In the genomic region with DNA sequence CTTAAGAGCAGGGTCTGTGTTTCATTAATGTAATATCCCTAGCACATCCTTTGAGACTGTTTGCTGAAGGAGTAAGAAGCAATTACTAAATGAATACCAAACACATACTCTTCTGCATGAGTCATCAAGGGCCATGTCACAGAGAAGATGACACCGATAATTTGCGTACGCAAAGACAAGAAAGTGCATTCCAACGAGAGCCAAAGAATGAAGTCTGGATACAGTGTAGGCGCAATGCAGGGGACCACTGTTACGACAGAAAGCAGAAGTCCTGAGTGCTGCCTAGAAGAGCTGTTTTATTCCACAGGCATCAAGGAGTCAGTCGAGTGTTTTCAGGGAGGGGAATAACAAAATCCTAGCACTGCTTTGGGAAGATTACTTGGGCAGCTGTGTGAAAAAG, we compare ENCODE assay signal across 26 cellular contexts.
DNase-seq lines count a peak whose midpoint lies in the region; ATAC-seq, FAIRE-seq and TF ChIP-seq lines count a peak whose summit lies in the region.
"Had no signal": no experiment of that assay in that cellular context is flagged by ENCODE, and none has a peak within 500 bp of the region (broad histone marks: within the 10 kb centered on the region; RNA-seq: fewer than 3 reads in every experiment).

No MANE protein-coding gene starts in this region.

- H3K4me3 Mint-ChIP-seq in Caco-2 (ENCODE audit: unreplicated experiment) (peak overlapping the region; percentile 2), neural crest cell (no peak overlapping the region)
- no peak overlapping the region for H3K4me3 Mint-ChIP-seq in activated CD4-positive, alpha-beta memory T cell treated with anti-CD3 and anti-CD28 coated beads for 36 hours
- no peak overlapping the region for H3K4me3 Mint-ChIP-seq in activated naive CD8-positive, alpha-beta T cell treated with anti-CD3 and anti-CD28 coated beads for 36 hours
- H3K4me3 Mint-ChIP-seq: memory B cell, natural killer cell had no signal

- no peak for TF ChIP-seq RAD21 in K562 (CRISPR knock-in tag; conservative IDR thresholded peaks at IDR 0.05 in 1 of 2, IDR thresholded peaks at IDR 0.05 in 1 of 2)

- no peaks in the 10 kb centered on the region for H3K9me3 Mint-ChIP-seq in Caco-2 (ENCODE audit: unreplicated experiment)
- no peaks in the 10 kb centered on the region for H3K9me3 Mint-ChIP-seq in neural crest cell
- no peaks in the 10 kb centered on the region for H3K9me3 Mint-ChIP-seq in activated CD4-positive, alpha-beta memory T cell treated with anti-CD3 and anti-CD28 coated beads for 36 hours
- H3K9me3 Mint-ChIP-seq in activated naive CD8-positive, alpha-beta T cell treated with anti-CD3 and anti-CD28 coated beads for 36 hours, result peaks cover 3% of the 10 kb centered on the region
- H3K9me3 Mint-ChIP-seq: memory B cell, natural killer cell had no signal

- no peak overlapping the region for H3K4me2 ChIP-seq in K562 (ENCODE audit: insufficient read depth, low read length)

- no peak overlapping the region for H2AFZ ChIP-seq in K562 (ENCODE audit: low read depth, low read length)

- no peaks in the 10 kb centered on the region for H3K9me1 ChIP-seq in K562 (ENCODE audit: control insufficient read depth, insufficient read depth, low read length)

- H3K9me3 ChIP-seq in Caco-2 (no peaks in the 10 kb centered on the region), K562 (replicated peaks; ENCODE audit: control insufficient read depth, insufficient read depth, low read depth, low read length) (no peaks in the 10 kb centered on the region)
- H3K9me3 ChIP-seq: adrenal gland, esophagus squamous epithelium had no signal

- DNase-seq in Caco-2 (peak; percentile 48 to 60), HCEC 1CT (peak; percentile 85), K562 (ENCODE audit: extremely low read depth in 1 of 4, low spot score in 3 of 4) (peak in 2 of 4 experiments; percentile 29 to 51), neural crest cell (ENCODE audit: low read depth, low spot score) (no peak), cerebellar nuclear complex (lab: John Stamatoyannopoulos, UW) (no peak)
- no peak for DNase-seq in activated CD4-positive, alpha-beta memory T cell treated with anti-CD3 and anti-CD28 coated beads for 36 hours
- no peak for DNase-seq in activated naive CD8-positive, alpha-beta T cell treated with anti-CD3 and anti-CD28 coated beads for 36 hours
- DNase-seq in activated effector memory CD4-positive, alpha-beta T cell treated with anti-CD3 and anti-CD28 coated beads, Interleukin-2, amount 50 U/mL, for 16 hours, result no peak
- DNase-seq: activated CD4-positive, alpha-beta T cell treated with anti-CD3 and anti-CD28 coated beads for 4 hours; adrenal gland; caudate nucleus; effector CD8-positive, alpha-beta T cell; esophagus squamous epithelium; hypothalamus; KBM-7; natural killer cell; NCI-H1092 treated with DMSO at 0.1 percent for 48 hours; NCI-H2081 treated with DMSO at 0.1 percent for 48 hours; small intestine; stimulated activated CD8-positive, alpha-beta memory T cell treated with anti-CD3 and anti-CD28 coated beads, Interleukin-4, amount 100 ng/mL, for 48 hours had no signal

- no peak for FAIRE-seq in K562 (lab: Jason Lieb, UNC)
- FAIRE-seq: H1, small intestine had no signal

- peak; percentile 85 for ATAC-seq in K562
- ATAC-seq: natural killer cell had no signal

- H4K20me1 ChIP-seq in K562 (replicated peaks; ENCODE audit: control insufficient read depth, insufficient read depth, low read length), result peaks cover 3% of the 10 kb centered on the region; the same call in 1 of the 2 replicates

- intact Hi-C loops in Caco-2 (cut with micrococcal nuclease; ENCODE audit: unreplicated experiment), result loop anchor here (1.0 kb wide), 1 partner anchor 17 kb away; no protein-coding TSS in a partner anchor
- intact Hi-C loops in K562 (cut with micrococcal nuclease), result no loop called here
- intact Hi-C loops in activated CD4-positive, alpha-beta memory T cell treated with anti-CD3 and anti-CD28 coated beads for 36 hours (cut with micrococcal nuclease), result no loop called here

- no peak overlapping the region for H3K4me3 ChIP-seq in Caco-2 (ENCODE audit: low read depth, low read length)
- no peak overlapping the region for H3K4me3 ChIP-seq in K562
- H3K4me3 ChIP-seq: adrenal gland, esophagus squamous epithelium, SK-N-MC had no signal

- H3K27me3 ChIP-seq in Caco-2 (replicated peaks; ENCODE audit: control insufficient read depth, insufficient read depth, low read length) (no peaks in the 10 kb centered on the region), K562 (ENCODE audit: control insufficient read depth in 2 of 2, insufficient read depth in 2 of 2, low read length in 2 of 2) (no peaks in the 10 kb centered on the region)
- H3K27me3 ChIP-seq: adrenal gland, esophagus squamous epithelium had no signal

- in situ Hi-C loops in K562 (cut with MboI), result no loop called here

- no peak for TF ChIP-seq EP300 in K562 (IDR thresholded peaks at IDR 0.05; ENCODE audit: low read length)

- WGBS in K562 (ENCODE audit: insufficient coverage, low coverage, missing lambda C conversion rate), result 22% methylated on average over 7 of the region's 7 CpGs

- H3K36me3 ChIP-seq in Caco-2 (ENCODE audit: control insufficient read depth, insufficient read depth, low read length), result no peaks in the 10 kb centered on the region
- no peaks in the 10 kb centered on the region for H3K36me3 ChIP-seq in K562 (ENCODE audit: control insufficient read depth, insufficient read depth, low read length)
- H3K36me3 ChIP-seq: adrenal gland had no signal

- CTCF ChIA-PET in Caco-2 (lab: Charles Lee), result no interaction called here
- CTCF ChIA-PET in K562 (lab: Yijun Ruan, JAX; ENCODE audit: low intra/inter-chr PET ratio), result no interaction called here
- CTCF ChIA-PET in activated CD4-positive, alpha-beta memory T cell treated with anti-CD3 and anti-CD28 coated beads for 36 hours (lab: Charles Lee), result no interaction called here

- POLR2A ChIA-PET in Caco-2 (lab: Charles Lee) (no interaction called here), K562 (lab: Yijun Ruan, JAX) (interaction anchor here (0.6 to 1.7 kb wide), 3 partner anchors 21 to 522 kb away, joined by 3 to 5 read pairs (median 3); no protein-coding TSS in a partner anchor)
- POLR2A ChIA-PET in activated CD4-positive, alpha-beta memory T cell treated with anti-CD3 and anti-CD28 coated beads for 36 hours (lab: Charles Lee), result no interaction called here

- H3K27ac ChIP-seq in K562 (ENCODE audit: extremely low read depth, low read depth, low read length), result no peak overlapping the region
- H3K27ac ChIP-seq: adrenal gland, C4-2B, esophagus squamous epithelium, HL-60, SK-N-MC had no signal

- H3K4me1 ChIP-seq in Caco-2, result peaks cover 4% of the 10 kb centered on the region
- peaks cover 0 to 10% of the 10 kb centered on the region in 2 experiments; a peak in 2 of 5 replicates for H3K4me1 ChIP-seq in K562 (replicated peaks in 1 of 2; ENCODE audit: control insufficient read depth in 2 of 2, insufficient read depth in 2 of 2, low read length in 2 of 2)
- H3K4me1 ChIP-seq: adrenal gland, esophagus squamous epithelium had no signal

- H3K27ac Mint-ChIP-seq in Caco-2 (ENCODE audit: unreplicated experiment) (peak overlapping the region; percentile 36), neural crest cell (ENCODE audit: unreplicated experiment) (peak overlapping the region; percentile 3)
- no peak overlapping the region for H3K27ac Mint-ChIP-seq in activated CD4-positive, alpha-beta memory T cell treated with anti-CD3 and anti-CD28 coated beads for 36 hours
- no peak overlapping the region for H3K27ac Mint-ChIP-seq in activated naive CD8-positive, alpha-beta T cell treated with anti-CD3 and anti-CD28 coated beads for 36 hours
- H3K27ac Mint-ChIP-seq: memory B cell, natural killer cell, progenitor cell of endocrine pancreas had no signal

- TF ChIP-seq POLR2A in K562 (conservative IDR thresholded peaks at IDR 0.05), result no peak

- TF ChIP-seq CTCF in Caco-2 (IDR thresholded peaks at IDR 0.05; ENCODE audit: insufficient read depth in 1 of 2, low read depth in 1 of 2, low read length in 1 of 2, severe bottlenecking in 1 of 2, unreplicated experiment in 1 of 2), result no peak
- no peak for TF ChIP-seq CTCF in K562 (IDR thresholded peaks at IDR 0.05 in 2 of 3, conservative IDR thresholded peaks at IDR 0.05 in 1 of 3; ENCODE audit: insufficient read depth in 2 of 3, low read depth in 1 of 3, low read length in 3 of 3)
- no peak for TF ChIP-seq CTCF in neural crest cell (conservative IDR thresholded peaks at IDR 0.05)

- H3K27me3 Mint-ChIP-seq in Caco-2 (ENCODE audit: insufficient read depth, unreplicated experiment) (no peaks in the 10 kb centered on the region), neural crest cell (ENCODE audit: low read depth) (no peaks in the 10 kb centered on the region)
- no peaks in the 10 kb centered on the region for H3K27me3 Mint-ChIP-seq in activated CD4-positive, alpha-beta memory T cell treated with anti-CD3 and anti-CD28 coated beads for 36 hours
- H3K27me3 Mint-ChIP-seq in activated naive CD8-positive, alpha-beta T cell treated with anti-CD3 and anti-CD28 coated beads for 36 hours, result no peaks in the 10 kb centered on the region
- H3K27me3 Mint-ChIP-seq: memory B cell, progenitor cell of endocrine pancreas had no signal

- H3K4me1 Mint-ChIP-seq in Caco-2 (ENCODE audit: low read depth, unreplicated experiment) (peaks cover 9% of the 10 kb centered on the region), neural crest cell (peaks cover 5% of the 10 kb centered on the region)
- H3K4me1 Mint-ChIP-seq in activated CD4-positive, alpha-beta memory T cell treated with anti-CD3 and anti-CD28 coated beads for 36 hours (ENCODE audit: low read depth), result peaks cover 3% of the 10 kb centered on the region
- H3K4me1 Mint-ChIP-seq in activated naive CD8-positive, alpha-beta T cell treated with anti-CD3 and anti-CD28 coated beads for 36 hours, result peaks cover 8% of the 10 kb centered on the region

- H3K36me3 Mint-ChIP-seq in Caco-2 (ENCODE audit: insufficient read depth, unreplicated experiment), result no peaks in the 10 kb centered on the region
- no peaks in the 10 kb centered on the region for H3K36me3 Mint-ChIP-seq in neural crest cell (ENCODE audit: low read depth)
- H3K36me3 Mint-ChIP-seq in activated CD4-positive, alpha-beta memory T cell treated with anti-CD3 and anti-CD28 coated beads for 36 hours, result peaks cover 5% of the 10 kb centered on the region
- peaks cover 12% of the 10 kb centered on the region for H3K36me3 Mint-ChIP-seq in activated naive CD8-positive, alpha-beta T cell treated with anti-CD3 and anti-CD28 coated beads for 36 hours
- H3K36me3 Mint-ChIP-seq: natural killer cell had no signal

- BruUV-seq in Caco-2 (replicated peaks; lab: Mats Ljungman, UMichigan) (no TSS peak), K562 (replicated peaks; lab: Mats Ljungman, UMichigan) (no TSS peak)

- no peak overlapping the region for H3K9ac ChIP-seq in K562 (ENCODE audit: insufficient read depth in 1 of 2, low read depth in 2 of 2, low read length in 2 of 2)

- H3K79me2 ChIP-seq in K562 (ENCODE audit: control insufficient read depth, insufficient read depth, low read length), result no peaks in the 10 kb centered on the region

TF ChIP-seq in K562, 482 proteins besides CTCF, POLR2A, EP300 and RAD21 (continues in another document):
- no peak for TF ChIP-seq KDM5B (IDR thresholded peaks at IDR 0.05; ENCODE audit: insufficient replicate concordance, low read depth, low read length)
- TF ChIP-seq SAFB (IDR thresholded peaks at IDR 0.05; ENCODE audit: borderline replicate concordance, low read depth, low read length), result no peak
- TF ChIP-seq MEIS2 (IDR thresholded peaks at IDR 0.05; ENCODE audit: partially characterized antibody), result peak; percentile 56

Comparison
In these comparisons a context has a peak if more than half of its experiments do, and no peak if none do; other contexts are left out.
1. DNase-seq: peak in Caco-2 (2 of 2) and HCEC 1CT (single experiment); none in neural crest cell (single experiment), activated CD4-positive, alpha-beta memory T cell treated with anti-CD3 and anti-CD28 coated beads for 36 hours (single experiment), activated naive CD8-positive, alpha-beta T cell treated with anti-CD3 and anti-CD28 coated beads for 36 hours (single experiment), activated effector memory CD4-positive, alpha-beta T cell treated with anti-CD3 and anti-CD28 coated beads, Interleukin-2, amount 50 U/mL, for 16 hours (single experiment) and cerebellar nuclear complex (0 of 2).
2. H3K27ac Mint-ChIP-seq: peak in Caco-2 (single experiment) and neural crest cell (single experiment); none in activated CD4-positive, alpha-beta memory T cell treated with anti-CD3 and anti-CD28 coated beads for 36 hours (single experiment) and activated naive CD8-positive, alpha-beta T cell treated with anti-CD3 and anti-CD28 coated beads for 36 hours (single experiment).